Comparison of ENCODE assay signal across 8 cellular contexts in the genomic region with DNA sequence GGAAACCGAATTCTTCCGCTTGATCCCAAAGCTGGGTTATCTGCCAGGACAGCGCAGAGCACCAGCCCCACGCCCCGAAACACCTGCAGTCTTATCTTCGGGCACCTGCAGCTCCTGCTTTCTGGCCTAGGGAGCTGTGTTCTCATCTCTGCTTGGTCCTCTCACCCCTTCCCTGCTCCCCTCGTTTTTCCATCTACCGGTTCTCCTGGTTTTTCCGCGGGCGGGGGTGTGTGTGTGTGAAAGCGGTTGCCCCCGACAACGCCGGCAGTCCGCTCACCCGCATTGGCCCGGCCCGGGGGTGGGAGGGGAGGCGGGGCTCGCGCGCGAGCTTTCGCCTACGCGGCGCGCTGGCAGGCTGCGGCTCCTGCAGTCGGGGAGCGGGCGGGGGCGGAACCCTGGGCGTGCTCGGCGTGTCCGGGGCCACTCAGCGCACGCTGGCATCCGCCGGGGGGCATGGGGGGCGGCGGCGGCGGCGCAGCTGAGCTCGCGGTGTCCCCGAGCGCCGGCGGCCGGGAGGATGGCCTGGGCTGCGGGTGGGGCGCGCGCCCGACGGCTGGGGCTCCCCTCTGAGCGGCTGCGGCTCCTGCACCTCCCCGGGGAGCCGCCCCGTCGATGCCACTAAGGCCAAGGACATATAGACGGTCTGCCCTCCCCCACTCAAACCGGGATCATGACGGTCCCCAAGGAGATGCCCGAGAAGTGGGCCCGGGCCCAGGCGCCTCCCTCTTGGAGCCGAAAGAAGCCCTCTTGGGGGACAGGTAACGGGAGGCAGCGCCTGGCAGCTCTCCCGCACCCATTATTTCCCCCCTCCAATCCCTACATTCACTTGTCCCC. TPM values are rescaled to one million over a fixed set of nuclear protein-coding genes. Genes with fewer than 3 reads are reported as not detected.
DNase-seq lines count a peak whose midpoint lies in the region; ATAC-seq, FAIRE-seq and TF ChIP-seq lines count a peak whose summit lies in the region.

No MANE protein-coding gene starts in this region.

- peak; percentile 88 for FAIRE-seq in endothelial cell of umbilical vein (lab: Jason Lieb, UNC)

- DNase-seq in C1 segment of cervical spinal cord (lab: John Stamatoyannopoulos, UW) (peak in 13 of 14 donors; percentile 23 to 83 (median 60)), NCI-H748 (lab: John Stamatoyannopoulos, UW; ENCODE audit: unreplicated experiment) (peak; percentile 90), activated T-cell treated with anti-CD3 and anti-CD28 coated beads for 24 hours (ENCODE audit: low read depth) (peak; percentile 80), endothelial cell of umbilical vein (ENCODE audit: low read depth, low spot score) (peak; percentile 83), mucosa of descending colon (peak; percentile 83 to 93 (median 85)), cortex of kidney (lab: John Stamatoyannopoulos, UW) (no peak)
- DNase-seq in stimulated activated CD8-positive, alpha-beta memory T cell treated with anti-CD3 and anti-CD28 coated beads, Interleukin-15, amount 100 ng/mL, for 48 hours (ENCODE audit: low read depth in 2 of 2), result peak; percentile 83 to 84

- H3K27me3 ChIP-seq in endothelial cell of umbilical vein (ENCODE audit: control insufficient read depth in 2 of 2, insufficient read depth in 2 of 2, low read length in 2 of 2), result no peaks in the 10 kb centered on the region

- H3K4me3 ChIP-seq in endothelial cell of umbilical vein (replicated peaks in 1 of 3; ENCODE audit: insufficient read depth in 1 of 3, low read depth in 1 of 3, low read length in 3 of 3), result peak overlapping the region in 2 of 3 experiments; percentile 7 to 31
- no peak overlapping the region for H3K4me3 ChIP-seq in mucosa of descending colon

- peak overlapping the region; percentile 35 for H3K4me2 ChIP-seq in endothelial cell of umbilical vein (ENCODE audit: insufficient read depth, low read length)

- H3K36me3 ChIP-seq in endothelial cell of umbilical vein (ENCODE audit: control insufficient read depth in 2 of 2, extremely low read depth in 1 of 2, insufficient read depth in 2 of 2, low read length in 2 of 2) (peaks cover 3 to 16% of the 10 kb centered on the region in 2 experiments), mucosa of descending colon (ENCODE audit: low read depth) (no peaks in the 10 kb centered on the region)

- POLR2A ChIA-PET in endothelial cell of umbilical vein (lab: Charles Lee), result no interaction called here

- CTCF ChIA-PET in endothelial cell of umbilical vein (lab: Charles Lee), result interaction anchor here (0.7 to 2.1 kb wide), 4 partner anchors 10 to 218 kb away, joined by 3 to 5 read pairs (median 4); no protein-coding TSS in a partner anchor

- no peak overlapping the region for H3K9ac ChIP-seq in endothelial cell of umbilical vein (replicated peaks; ENCODE audit: extremely low read depth, insufficient read depth, low read length)

- no TSS peak for BruUV-seq in endothelial cell of umbilical vein (replicated peaks; lab: Mats Ljungman, UMichigan)

- H3K4me1 ChIP-seq in endothelial cell of umbilical vein (ENCODE audit: control insufficient read depth, extremely low read depth, insufficient read depth, low read length), result peaks cover 22% of the 10 kb centered on the region
- H3K4me1 ChIP-seq in mucosa of descending colon (ENCODE audit: low read depth), result peaks cover 32% of the 10 kb centered on the region

- TF ChIP-seq POLR2A in endothelial cell of umbilical vein (IDR thresholded peaks at IDR 0.05; ENCODE audit: low read depth, low read length), result no peak

- no peaks in the 10 kb centered on the region for H3K9me3 ChIP-seq in endothelial cell of umbilical vein (replicated peaks; ENCODE audit: control insufficient read depth, insufficient read depth, low read length)
- no peaks in the 10 kb centered on the region for H3K9me3 ChIP-seq in mucosa of descending colon

- H3K27ac ChIP-seq in endothelial cell of umbilical vein (ENCODE audit: insufficient read depth, low read depth, low read length), result no peak overlapping the region

- no peaks in the 10 kb centered on the region for H3K9me1 ChIP-seq in endothelial cell of umbilical vein (replicated peaks; ENCODE audit: control insufficient read depth, extremely low read depth, insufficient read depth, low read length)

- no peak for TF ChIP-seq CTCF in endothelial cell of umbilical vein (IDR thresholded peaks at IDR 0.05; ENCODE audit: extremely low read depth in 1 of 2, insufficient read depth in 1 of 2, low read depth in 1 of 2, low read length in 2 of 2)
- TF ChIP-seq CTCF in mucosa of descending colon (IDR thresholded peaks at IDR 0.05), result no peak

- dilution Hi-C loops in endothelial cell of umbilical vein (cut with MboI; ENCODE audit: extremely low pct_ligation_motif_present, low sequenced_read_pairs), result no loop called here

- H2AFZ ChIP-seq in endothelial cell of umbilical vein (ENCODE audit: low read depth, low read length), result peak overlapping the region; percentile 16

- H4K20me1 ChIP-seq in endothelial cell of umbilical vein (replicated peaks; ENCODE audit: control insufficient read depth, extremely low read depth, insufficient read depth, low read length), result no peaks in the 10 kb centered on the region

- peak; percentile 41 for ATAC-seq in GM21825 (IDR thresholded peaks at IDR 0.05; ENCODE audit: unreplicated experiment)
- peak; percentile 80 for ATAC-seq in mucosa of descending colon

- peaks cover 7% of the 10 kb centered on the region for H3K79me2 ChIP-seq in endothelial cell of umbilical vein (ENCODE audit: control insufficient read depth, insufficient read depth, low read length)

- intact Hi-C loops in endothelial cell of umbilical vein (cut with micrococcal nuclease) (loop anchor here (5.0 kb wide), 1 partner anchor 146 kb away; no protein-coding TSS in a partner anchor), mucosa of descending colon (cut with DNase I, micrococcal nuclease) (no loop called here)

TF ChIP-seq in endothelial cell of umbilical vein, 7 proteins besides CTCF, POLR2A, EP300 and RAD21:
- TF ChIP-seq EZH2 (IDR thresholded peaks at IDR 0.05; ENCODE audit: borderline replicate concordance, low read depth, low read length, severe bottlenecking) (no peak), POLR2AphosphoS5 (IDR thresholded peaks at IDR 0.05; ENCODE audit: insufficient read depth, low read depth, low read length) (peak; percentile 54)

RNA-seq across cellular contexts. Expression of a gene that starts 3.2 kb away (rescaled TPM):
- total RNA-seq in endothelial cell of umbilical vein (60.0 and 64.7 TPM in 2 replicates), mucosa of descending colon (10 to 100 TPM in 2 of 3 donors, 1 to 10 TPM in 1; 3.8 to 36.1 (median 16.1) TPM)
- polyA plus RNA-seq in endothelial cell of umbilical vein, result 72.8 and 86.0 TPM in 2 replicates
- 50.3 and 60.3 TPM in 2 replicates for polyA plus RNA-seq in endothelial cell of umbilical vein (2011; cell fraction: cytosol; rRNA removed)
- polyA plus RNA-seq in endothelial cell of umbilical vein (2011; cell fraction: nucleus; rRNA removed), result 71.2 and 108 TPM in 2 replicates
- 27.5 and 27.9 TPM in 2 replicates for polyA plus RNA-seq in endothelial cell of umbilical vein (2012)
- 62.8 and 100.0 TPM in 2 replicates for polyA minus RNA-seq in endothelial cell of umbilical vein
- not detected for polyA minus RNA-seq in endothelial cell of umbilical vein (2011; cell fraction: cytosol; rRNA and poly(A)+ RNA removed)
- 33.3 and 33.5 TPM in 2 replicates for polyA minus RNA-seq in endothelial cell of umbilical vein (2011; cell fraction: nucleus; rRNA and poly(A)+ RNA removed)

RNA-seq across cellular contexts. Expression of a gene that starts 7.6 kb away (rescaled TPM):
- total RNA-seq in endothelial cell of umbilical vein, result not detected in 2 replicates
- polyA plus RNA-seq in endothelial cell of umbilical vein, result 0.08 TPM in 1 of 2 replicates, not detected in the other
- not detected in 2 replicates for polyA plus RNA-seq in endothelial cell of umbilical vein (2011; cell fraction: cytosol; rRNA removed)
- 0.07 TPM in 1 of 2 replicates, not detected in the other for polyA plus RNA-seq in endothelial cell of umbilical vein (2011; cell fraction: nucleus; rRNA removed)
- polyA plus RNA-seq in endothelial cell of umbilical vein (2012), result not detected in 2 replicates
- polyA minus RNA-seq in endothelial cell of umbilical vein, result 0.49 and 1.0 TPM in 2 replicates
- polyA minus RNA-seq in endothelial cell of umbilical vein (2011; cell fraction: cytosol; rRNA and poly(A)+ RNA removed), result not detected
- polyA minus RNA-seq in endothelial cell of umbilical vein (2011; cell fraction: nucleus; rRNA and poly(A)+ RNA removed), result not detected in 2 replicates
- total RNA-seq in mucosa of descending colon, result not detected

RNA-seq across cellular contexts. Expression of a gene that starts 56.1 kb away (rescaled TPM):
- 69.1 and 78.4 TPM in 2 replicates for total RNA-seq in endothelial cell of umbilical vein
- 95.3 and 101 TPM in 2 replicates for polyA plus RNA-seq in endothelial cell of umbilical vein
- 103 and 114 TPM in 2 replicates for polyA plus RNA-seq in endothelial cell of umbilical vein (2011; cell fraction: cytosol; rRNA removed)
- polyA plus RNA-seq in endothelial cell of umbilical vein (2011; cell fraction: nucleus; rRNA removed), result 72.9 and 74.7 TPM in 2 replicates
- 69.5 and 92.0 TPM in 2 replicates for polyA plus RNA-seq in endothelial cell of umbilical vein (2012)
- polyA minus RNA-seq in endothelial cell of umbilical vein, result 64.1 and 64.4 TPM in 2 replicates
- 79.9 TPM for polyA minus RNA-seq in endothelial cell of umbilical vein (2011; cell fraction: cytosol; rRNA and poly(A)+ RNA removed)
- 9.9 and 20.2 TPM in 2 replicates for polyA minus RNA-seq in endothelial cell of umbilical vein (2011; cell fraction: nucleus; rRNA and poly(A)+ RNA removed)
- 10 to 100 TPM; 60.8 to 66.3 (median 64.5) TPM for total RNA-seq in mucosa of descending colon
